ENCODE assay signal across 18 cellular contexts in the genomic region with DNA sequence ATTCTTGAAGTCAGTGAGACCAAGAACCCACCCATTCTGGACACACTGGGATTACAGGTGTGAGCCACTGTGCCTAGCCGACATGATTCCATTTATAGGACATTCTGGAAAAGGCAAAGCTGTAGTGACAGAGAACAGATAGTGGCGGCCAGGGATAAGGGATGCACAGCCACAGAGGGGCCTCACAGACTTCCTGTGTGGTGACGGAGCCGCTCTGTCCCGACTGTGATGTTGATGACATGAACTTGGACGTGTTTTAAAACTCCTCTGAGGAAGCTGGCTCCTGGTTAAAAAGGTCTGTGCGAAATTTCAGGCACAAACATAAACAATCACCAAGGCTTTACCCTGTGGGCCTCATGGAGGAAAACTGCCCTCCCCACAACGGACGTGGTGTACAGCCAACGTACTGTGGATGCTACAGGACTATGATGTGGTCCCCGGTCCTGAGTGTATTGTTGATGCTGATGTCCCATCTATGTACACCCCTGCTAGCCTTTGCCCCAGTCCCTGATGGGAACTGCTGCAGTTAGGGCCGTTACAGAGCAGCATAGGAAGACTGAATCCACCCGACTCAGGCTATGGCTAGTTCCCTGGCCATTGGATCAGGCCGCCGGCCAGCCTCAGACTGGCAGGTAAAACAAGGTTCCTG.
"Had no signal": no experiment of that assay in that cellular context is flagged by ENCODE, and none has a peak within 500 bp of the region (broad histone marks: within the 10 kb centered on the region; RNA-seq: fewer than 3 reads in every experiment).

No MANE protein-coding gene starts in this region.

- H3K4me3 ChIP-seq: dorsolateral prefrontal cortex, esophagus squamous epithelium, sigmoid colon, stomach, suprapubic skin, thyroid gland had no signal

- H3K9me3 ChIP-seq: thyroid gland had no signal

- H3K4me3 Mint-ChIP-seq: naive thymus-derived CD8-positive, alpha-beta T cell had no signal

- H3K27me3 ChIP-seq: dorsolateral prefrontal cortex, esophagus squamous epithelium, neutrophil, sigmoid colon, stomach, suprapubic skin, thyroid gland had no signal

- ATAC-seq: left colon; naive thymus-derived CD8-positive, alpha-beta T cell had no signal

- DNase-seq: cerebellar nuclear complex; dorsolateral prefrontal cortex; effector memory CD4-positive, alpha-beta T cell; esophagus squamous epithelium; foreskin fibroblast; kidney; left colon; mesendoderm; naive thymus-derived CD8-positive, alpha-beta T cell; posterior cingulate gyrus; sigmoid colon; small intestine; stimulated activated CD4-positive, alpha-beta T cell treated with anti-CD3 and anti-CD28 coated beads, Interleukin-12 subunit alpha, Interleukin-12 subunit beta, amount 100 ng/mL, for 4 hours; stimulated activated naive CD4-positive, alpha-beta T cell; stomach; thyroid gland had no signal

- H3K27ac Mint-ChIP-seq: naive thymus-derived CD8-positive, alpha-beta T cell had no signal

- H3K27me3 Mint-ChIP-seq: naive thymus-derived CD8-positive, alpha-beta T cell had no signal

- H3K4me1 ChIP-seq: esophagus squamous epithelium, sigmoid colon, stomach, suprapubic skin, thyroid gland had no signal

- H3K27ac ChIP-seq: dorsolateral prefrontal cortex, esophagus squamous epithelium, neutrophil, sigmoid colon, stomach, suprapubic skin, thyroid gland had no signal

- H3K4me1 Mint-ChIP-seq: naive thymus-derived CD8-positive, alpha-beta T cell had no signal
